ENCODE assay signal across 9 cellular contexts in the genomic region with DNA sequence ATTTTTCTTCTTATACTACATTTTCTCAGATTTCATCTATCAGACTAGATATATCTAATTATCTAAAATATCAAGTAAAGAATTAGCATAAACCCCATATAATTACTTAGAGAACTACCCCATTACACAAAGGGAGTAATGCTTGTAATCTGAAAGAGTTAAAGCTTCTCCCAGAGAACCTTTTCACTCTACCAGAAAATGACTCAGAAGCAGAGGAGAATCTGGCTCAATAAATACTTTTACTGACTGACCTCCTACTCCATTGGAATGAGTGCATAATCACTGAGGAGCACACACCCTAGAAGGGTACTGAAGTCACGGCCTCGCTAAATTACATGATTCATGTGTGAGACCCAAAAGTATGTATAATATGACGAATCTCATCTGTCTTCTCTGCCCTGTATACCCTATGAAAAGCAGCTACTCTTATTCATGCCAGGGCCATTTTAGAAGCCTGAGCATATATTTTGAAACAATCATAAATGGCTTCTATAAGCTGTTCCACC. TPM values are rescaled to one million over a fixed set of nuclear protein-coding genes. Genes with fewer than 3 reads are reported as not detected.
A peak's percentile ranks its signal among the peaks of the same experiment; 100 is the strongest.
DNase-seq lines count a peak whose midpoint lies in the region; ATAC-seq, FAIRE-seq and TF ChIP-seq lines count a peak whose summit lies in the region.
"Had no signal": no experiment of that assay in that cellular context is flagged by ENCODE, and none has a peak within 500 bp of the region (broad histone marks: within the 10 kb centered on the region; RNA-seq: fewer than 3 reads in every experiment).

No MANE protein-coding gene starts in this region.

- H2AK5ac ChIP-seq in trophoblast cell (ENCODE audit: low read length) = no peak overlapping the region

- H3K79me2 ChIP-seq in trophoblast cell (ENCODE audit: control insufficient read depth, insufficient read depth, low read length, poor library complexity) = peaks cover 8% of the 10 kb centered on the region

- peaks cover 0 to 5% (median under 1%) of the 10 kb centered on the region in 11 experiments; a peak in 1 of 22 replicates for H3K36me3 ChIP-seq in BLaER1 treated with 17β-estradiol and CSF1 and Interleukin-3, amounts not matched to agents 10 nM and 100 nM
- peaks cover 0 to 3% of the 10 kb centered on the region in 2 experiments for H3K36me3 ChIP-seq in trophoblast cell (ENCODE audit: control insufficient read depth in 1 of 2, insufficient read depth in 2 of 2, low read length in 2 of 2)

- no peak overlapping the region for H2BK120ac ChIP-seq in trophoblast cell (ENCODE audit: insufficient read depth, low read length, poor library complexity)

- H4K20me1 ChIP-seq in BLaER1 treated with 17β-estradiol and CSF1 and Interleukin-3, amounts not matched to agents 10 nM and 100 nM = peaks cover 0 to 6% (median 0%) of the 10 kb centered on the region in 11 experiments; a peak in 2 of 22 replicates

- WGBS in trophoblast cell (ENCODE audit: extremely low coverage, insufficient coverage, insufficient read length) = no CpG with 5 or more reads among the region's 3 CpGs

- no peak overlapping the region for H4K91ac ChIP-seq in trophoblast cell (ENCODE audit: low read depth, low read length)

- H2AFZ ChIP-seq in trophoblast cell (ENCODE audit: insufficient read depth, low read length, poor library complexity) = no peak overlapping the region

- FAIRE-seq in RCC 7860 (lab: Jason Lieb, UNC) = peak; percentile 88

- no peak overlapping the region for H3K14ac ChIP-seq in trophoblast cell (ENCODE audit: low read length)

- H4K8ac ChIP-seq in trophoblast cell (ENCODE audit: low read depth, low read length) = no peak overlapping the region

- no peak overlapping the region for H3K4me3 ChIP-seq in BLaER1 treated with 17β-estradiol and CSF1 and Interleukin-3, amounts not matched to agents 10 nM and 100 nM
- no peak overlapping the region for H3K4me3 ChIP-seq in trophoblast cell (ENCODE audit: low read depth, low read length)

- no peak for TF ChIP-seq CTCF in GM10266 (IDR thresholded peaks at IDR 0.05; ENCODE audit: control insufficient read depth, insufficient read depth, low read depth, missing control alignments)
- TF ChIP-seq CTCF in GM13977 (IDR thresholded peaks at IDR 0.05; ENCODE audit: extremely low read depth, insufficient read depth, missing control alignments) = no peak

- no peak overlapping the region for H2BK12ac ChIP-seq in trophoblast cell (ENCODE audit: low read length)

- H2BK5ac ChIP-seq in trophoblast cell (ENCODE audit: low read depth, low read length, poor library complexity) = no peak overlapping the region

- H4K12ac ChIP-seq in trophoblast cell (ENCODE audit: low read depth, low read length) = no peak overlapping the region

- H3K4me2 ChIP-seq in BLaER1 treated with 17β-estradiol and CSF1 and Interleukin-3, amounts not matched to agents 10 nM and 100 nM = peak overlapping the region in 8 of 11 experiments; percentile 18 to 63 (median 48); a peak in 10 of 22 replicates
- peak overlapping the region; percentile 21 for H3K4me2 ChIP-seq in trophoblast cell (ENCODE audit: low read length)

- no peak overlapping the region for H3K4ac ChIP-seq in trophoblast cell (ENCODE audit: low read depth, low read length)

- no peak overlapping the region for H3K9ac ChIP-seq in BLaER1 treated with 17β-estradiol and CSF1 and Interleukin-3, amounts not matched to agents 10 nM and 100 nM
- H3K9ac ChIP-seq in trophoblast cell (ENCODE audit: low read length) = no peak overlapping the region

- peak; percentile 86 for DNase-seq in RCC 7860 (ENCODE audit: low spot score)
- peak; percentile 92 for DNase-seq in fibroblast of gingiva (ENCODE audit: low read depth)
- peak; percentile 42 to 81 for DNase-seq in trophoblast cell
- DNase-seq in GM10266 (ENCODE audit: extremely low spot score) = no peak
- no peak for DNase-seq in GM13977 (ENCODE audit: low spot score)
- DNase-seq in stimulated activated naive CD4-positive, alpha-beta T cell (lab: John Stamatoyannopoulos, UW) = no peak
- DNase-seq: activated CD4-positive, alpha-beta T cell treated with anti-CD3 and anti-CD28 coated beads for 4 hours had no signal

- ATAC-seq in HG03378 (IDR thresholded peaks at IDR 0.05; ENCODE audit: unreplicated experiment) = no peak

- no peaks in the 10 kb centered on the region for H3K27me3 ChIP-seq in BLaER1 treated with 17β-estradiol and CSF1 and Interleukin-3, amounts not matched to agents 10 nM and 100 nM
- H3K27me3 ChIP-seq in trophoblast cell (ENCODE audit: insufficient read depth, low read length) = no peaks in the 10 kb centered on the region

- in situ Hi-C loops in GM13977 (cut with MboI; ENCODE audit: low pct_unique_long_range_greater_than_20kb, low sequenced_read_pairs, unreplicated experiment) = no loop called here

- peak overlapping the region in 2 of 11 experiments; percentile 10 to 24; a peak in 1 of 22 replicates for H3K27ac ChIP-seq in BLaER1 treated with 17β-estradiol and CSF1 and Interleukin-3, amounts not matched to agents 10 nM and 100 nM
- H3K27ac ChIP-seq in trophoblast cell (ENCODE audit: low read depth, low read length) = peak overlapping the region; percentile 67

- no peak overlapping the region for H3K23ac ChIP-seq in trophoblast cell (ENCODE audit: low read length)

- H3K18ac ChIP-seq in trophoblast cell (ENCODE audit: low read length) = no peak overlapping the region

- peaks cover 25 to 48% (median 43%) of the 10 kb centered on the region in 10 experiments for H3K4me1 ChIP-seq in BLaER1 treated with 17β-estradiol and CSF1 and Interleukin-3, amounts not matched to agents 10 nM and 100 nM
- peaks cover 3 to 7% of the 10 kb centered on the region in 2 experiments for H3K4me1 ChIP-seq in trophoblast cell (ENCODE audit: control insufficient read depth in 1 of 2, insufficient read depth in 2 of 2, low read length in 2 of 2)

- H3K79me1 ChIP-seq in trophoblast cell (ENCODE audit: low read length) = peaks cover 8% of the 10 kb centered on the region

- H3K9me3 ChIP-seq in BLaER1 treated with 17β-estradiol and CSF1 and Interleukin-3, amounts not matched to agents 10 nM and 100 nM (replicated peaks in 1 of 11) = no peaks in the 10 kb centered on the region
- H3K9me3 ChIP-seq in trophoblast cell (ENCODE audit: insufficient read depth, low read depth, low read length) = no peaks in the 10 kb centered on the region

RNA-seq across cellular contexts. Expression of a gene that starts 32.8 kb away (rescaled TPM):
- polyA plus RNA-seq in trophoblast cell (2013) = 16.5 and 17.5 TPM in 2 replicates

Comparison
In these comparisons a context has a peak if more than half of its experiments do, and no peak if none do; other contexts are left out.
1. DNase-seq: peak in RCC 7860 (single experiment), fibroblast of gingiva (single experiment) and trophoblast cell (2 of 2); none in GM10266 (single experiment), GM13977 (single experiment) and stimulated activated naive CD4-positive, alpha-beta T cell (0 of 6).